32 cellular contexts compared by ENCODE assay signal in the genomic region with DNA sequence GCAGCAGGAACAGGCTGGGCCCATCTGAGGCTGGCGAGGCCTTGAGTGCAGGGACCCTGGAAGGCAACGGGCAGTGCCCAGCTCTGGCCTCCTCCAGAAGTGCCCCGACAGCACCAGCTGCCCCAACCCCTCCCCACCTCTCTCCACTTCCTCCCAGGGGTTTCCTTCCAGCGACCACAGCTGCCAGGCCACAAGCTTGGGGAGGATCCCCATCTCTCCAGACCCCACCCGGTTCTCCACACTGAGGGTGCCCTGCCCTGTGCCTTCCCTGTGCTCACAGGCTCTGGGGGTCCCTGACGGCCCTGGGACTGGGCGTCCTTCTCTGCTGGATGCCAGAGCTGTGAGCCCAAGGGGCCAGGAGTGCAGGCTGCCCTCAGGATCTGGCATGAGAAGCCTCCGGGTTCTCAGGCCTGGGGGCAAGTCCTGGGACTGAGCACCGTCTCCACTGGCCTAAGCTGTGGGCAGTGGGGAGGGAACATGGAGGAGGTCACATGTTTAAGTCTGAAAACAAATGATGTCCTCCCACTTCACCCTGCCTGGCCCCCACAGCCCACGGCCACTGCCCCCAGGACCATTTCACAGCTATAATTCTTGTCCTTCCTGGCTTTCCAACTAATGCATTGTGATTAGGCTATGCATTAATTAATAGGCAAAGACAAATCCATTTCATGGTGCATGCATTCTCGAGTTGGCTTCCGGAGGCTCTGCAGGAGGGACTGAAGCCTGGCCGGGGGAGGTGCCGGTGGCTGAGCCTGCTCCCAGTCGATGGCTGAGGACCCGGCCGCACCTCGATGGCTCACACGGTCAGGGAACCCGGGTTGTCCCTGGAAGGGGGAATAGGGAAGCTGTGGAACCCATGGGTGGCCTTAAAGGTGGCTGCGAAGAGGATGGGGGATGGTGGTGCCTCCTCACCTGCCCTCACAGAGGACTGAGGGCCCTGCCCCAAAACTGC. TPM values are rescaled to one million over a fixed set of nuclear protein-coding genes. Genes with fewer than 3 reads are reported as not detected.
DNase-seq lines count a peak whose midpoint lies in the region; ATAC-seq and TF ChIP-seq lines count a peak whose summit lies in the region.
"Had no signal": no experiment of that assay in that cellular context is flagged by ENCODE, and none has a peak within 500 bp of the region (broad histone marks: within the 10 kb centered on the region; RNA-seq: fewer than 3 reads in every experiment).

No MANE protein-coding gene starts in this region.

- no peak overlapping the region for H3K27ac ChIP-seq in HEK293 (ENCODE audit: extremely low read depth, low read depth, low read length)
- H3K27ac ChIP-seq in mesenchymal stem cell (ENCODE audit: low read length, poor library complexity, severe bottlenecking), result no peak overlapping the region
- H3K27ac ChIP-seq: breast epithelium, epithelial cell of prostate, lower lobe of right lung, parathyroid adenoma, right atrium auricular region, upper lobe of left lung had no signal

- no peaks in the 10 kb centered on the region for H3K9me3 Mint-ChIP-seq in activated naive CD4-positive, alpha-beta T cell treated with anti-CD3 and anti-CD28 coated beads, Interleukin-2, amount 10 ng/mL, durations not matched to agents 7 days and 5 days
- H3K9me3 Mint-ChIP-seq in activated naive CD4-positive, alpha-beta T cell treated with anti-CD3 and anti-CD28 coated beads, Interleukin-2, amount 50 U/mL, for 72 hours, result no peaks in the 10 kb centered on the region
- H3K9me3 Mint-ChIP-seq in immature natural killer cell (no peaks in the 10 kb centered on the region), Calu3 (ENCODE audit: low read depth, unreplicated experiment) (no peaks in the 10 kb centered on the region)

- H3K36me3 ChIP-seq in HEK293 (ENCODE audit: control insufficient read depth in 2 of 2, insufficient read depth in 1 of 2, low read length in 2 of 2), result no peaks in the 10 kb centered on the region
- H3K36me3 ChIP-seq in mesenchymal stem cell (ENCODE audit: control insufficient read depth in 1 of 2, insufficient read depth in 2 of 2, low read depth in 1 of 2, low read length in 2 of 2), result no peaks in the 10 kb centered on the region
- H3K36me3 ChIP-seq: BE2C, breast epithelium, lower lobe of right lung, right atrium auricular region, upper lobe of left lung had no signal

- H2BK15ac ChIP-seq in mesenchymal stem cell (ENCODE audit: low read depth, poor library complexity, severe bottlenecking), result no peak overlapping the region

- peak; percentile 40 for DNase-seq in activated naive CD4-positive, alpha-beta T cell treated with anti-CD3 and anti-CD28 coated beads, Interleukin-2, amount 10 ng/mL, durations not matched to agents 7 days and 5 days
- no peak for DNase-seq in activated naive CD4-positive, alpha-beta T cell treated with anti-CD3 and anti-CD28 coated beads, Interleukin-2, amount 50 U/mL, for 72 hours (ENCODE audit: low spot score in 2 of 2)
- DNase-seq in T-helper 17 cell (no peak), immature natural killer cell (peak in 1 of 3 donors; percentile 36), mesenchymal stem cell (no peak), Calu3 (no peak)
- DNase-seq: activated CD4-positive, alpha-beta T cell treated with anti-CD3 and anti-CD28 coated beads for 4 hours; activated naive CD4-positive, alpha-beta T cell treated with Interleukin-2 at 50 U/mL for 16 hours; activated T-cell treated with anti-CD3 and anti-CD28 coated beads, Interleukin-2, amount 50 U/mL, for 48 hours; amygdala; BE2C; COR-L47; effector CD4-positive, alpha-beta T cell; HCEC 1CT; lower lobe of right lung; NCI-H774; RPMI8226; stimulated activated CD4-positive, alpha-beta T cell treated with anti-CD3 and anti-CD28 coated beads, Interleukin-4, amount 100 ng/mL, for 1 hour; substantia nigra; T-helper 1 cell; upper lobe of left lung had no signal

- H3K14ac ChIP-seq in mesenchymal stem cell (ENCODE audit: low read length in 2 of 2), result no peak overlapping the region

- ATAC-seq in activated naive CD4-positive, alpha-beta T cell treated with anti-CD3 and anti-CD28 coated beads, Interleukin-2, amount 50 U/mL, for 72 hours, result no peak
- no peak for ATAC-seq in T-helper 17 cell
- no peak for ATAC-seq in GM21786 (IDR thresholded peaks at IDR 0.05; ENCODE audit: unreplicated experiment)
- ATAC-seq: lower lobe of right lung had no signal

- no peak overlapping the region for H2BK12ac ChIP-seq in mesenchymal stem cell (ENCODE audit: low read length in 2 of 2)

- H3K27me3 Mint-ChIP-seq in activated naive CD4-positive, alpha-beta T cell treated with anti-CD3 and anti-CD28 coated beads, Interleukin-2, amount 10 ng/mL, durations not matched to agents 7 days and 5 days, result peaks cover 95% of the 10 kb centered on the region
- H3K27me3 Mint-ChIP-seq in T-helper 17 cell, result peaks cover 52% of the 10 kb centered on the region
- H3K27me3 Mint-ChIP-seq in immature natural killer cell (ENCODE audit: low read depth in 3 of 3), result peaks cover 15 to 22% (median 21%) of the 10 kb centered on the region in 3 donors
- H3K27me3 Mint-ChIP-seq in Calu3 (ENCODE audit: unreplicated experiment), result peaks cover 100% of the 10 kb centered on the region

- no peak overlapping the region for H3K4me2 ChIP-seq in mesenchymal stem cell (ENCODE audit: low read length, poor library complexity, severe bottlenecking)

- H3K36me3 Mint-ChIP-seq in activated naive CD4-positive, alpha-beta T cell treated with anti-CD3 and anti-CD28 coated beads, Interleukin-2, amount 10 ng/mL, durations not matched to agents 7 days and 5 days, result no peaks in the 10 kb centered on the region
- no peaks in the 10 kb centered on the region for H3K36me3 Mint-ChIP-seq in activated naive CD4-positive, alpha-beta T cell treated with anti-CD3 and anti-CD28 coated beads, Interleukin-2, amount 50 U/mL, for 72 hours
- no peaks in the 10 kb centered on the region for H3K36me3 Mint-ChIP-seq in T-helper 17 cell (ENCODE audit: low read depth)
- H3K36me3 Mint-ChIP-seq in immature natural killer cell, result no peaks in the 10 kb centered on the region
- peaks cover 9% of the 10 kb centered on the region for H3K36me3 Mint-ChIP-seq in Calu3 (ENCODE audit: insufficient read depth, unreplicated experiment)

- no TSS peak for BruUV-seq in Calu3 (replicated peaks; lab: Mats Ljungman, UMichigan)

- peaks cover 73 to 92% of the 10 kb centered on the region in 2 experiments for H3K27me3 ChIP-seq in mesenchymal stem cell (ENCODE audit: control insufficient read depth in 1 of 2, insufficient read depth in 1 of 2, low read length in 2 of 2)

- H3K23ac ChIP-seq in mesenchymal stem cell (ENCODE audit: low read length in 2 of 2), result no peak overlapping the region

- no peak overlapping the region for H2BK5ac ChIP-seq in mesenchymal stem cell (ENCODE audit: low read depth, low read length, poor library complexity, severe bottlenecking)

- no peak overlapping the region for H3K4me3 Mint-ChIP-seq in activated naive CD4-positive, alpha-beta T cell treated with anti-CD3 and anti-CD28 coated beads, Interleukin-2, amount 10 ng/mL, durations not matched to agents 7 days and 5 days
- H3K4me3 Mint-ChIP-seq in T-helper 17 cell (peak overlapping the region; percentile 76), immature natural killer cell (peak overlapping the region; percentile 40 to 77 (median 59)), Calu3 (ENCODE audit: low read depth, unreplicated experiment) (no peak overlapping the region)

- H3K9ac ChIP-seq in mesenchymal stem cell (ENCODE audit: low read length), result no peak overlapping the region
- H3K9ac ChIP-seq: parathyroid adenoma had no signal

- no peak overlapping the region for H2AFZ ChIP-seq in mesenchymal stem cell (ENCODE audit: low read depth, low read length)
- H2AFZ ChIP-seq: parathyroid adenoma had no signal

- H3K4me3 ChIP-seq in HEK293 (ENCODE audit: low read depth, low read length) (no peak overlapping the region), mesenchymal stem cell (ENCODE audit: insufficient read depth in 1 of 2, low read depth in 1 of 2, low read length in 2 of 2) (no peak overlapping the region)
- H3K4me3 ChIP-seq: breast epithelium, lower lobe of right lung, right atrium auricular region, upper lobe of left lung had no signal

- CTCF ChIA-PET in activated naive CD4-positive, alpha-beta T cell treated with anti-CD3 and anti-CD28 coated beads, Interleukin-2, amount 10 ng/mL, durations not matched to agents 7 days and 5 days (lab: Charles Lee), result interaction anchor here (1.0 kb wide), 1 partner anchor 21 kb away, joined by 4 read pairs; no protein-coding TSS in a partner anchor
- CTCF ChIA-PET in HEK293 (lab: Yijun Ruan, JAX), result interaction anchor here (0.5 to 1.0 kb wide), 3 partner anchors 10 to 483 kb away, joined by 3 to 5 read pairs (median 4); no protein-coding TSS in a partner anchor
- CTCF ChIA-PET in Calu3 (lab: Charles Lee), result interaction anchor here (3.4 kb wide), 1 partner anchor 10 kb away, joined by 14 read pairs; no protein-coding TSS in a partner anchor

- H3K4me1 Mint-ChIP-seq in activated naive CD4-positive, alpha-beta T cell treated with anti-CD3 and anti-CD28 coated beads, Interleukin-2, amount 10 ng/mL, durations not matched to agents 7 days and 5 days, result peaks cover 61% of the 10 kb centered on the region
- peaks cover 13% of the 10 kb centered on the region for H3K4me1 Mint-ChIP-seq in T-helper 17 cell
- peaks cover 44 to 46% of the 10 kb centered on the region in 2 donors for H3K4me1 Mint-ChIP-seq in immature natural killer cell
- H3K4me1 Mint-ChIP-seq in Calu3 (ENCODE audit: low read depth, unreplicated experiment), result no peaks in the 10 kb centered on the region

- no peaks in the 10 kb centered on the region for H3K79me1 ChIP-seq in mesenchymal stem cell (replicated peaks; ENCODE audit: low read length, poor library complexity, severe bottlenecking)

- TF ChIP-seq CTCF in HEK293 (tag by site-specific recombination; IDR thresholded peaks at IDR 0.05) (no peak), Calu3 (IDR thresholded peaks at IDR 0.05; ENCODE audit: unreplicated experiment) (no peak)

- no peak overlapping the region for H4K91ac ChIP-seq in mesenchymal stem cell (ENCODE audit: low read length)

- intact Hi-C loops in Calu3 (cut with micrococcal nuclease; ENCODE audit: unreplicated experiment), result no loop called here

- H4K8ac ChIP-seq in mesenchymal stem cell (ENCODE audit: low read length), result no peak overlapping the region

- H2AK5ac ChIP-seq in mesenchymal stem cell (ENCODE audit: low read length, severe bottlenecking), result no peak overlapping the region

- no peak overlapping the region for H3K4ac ChIP-seq in mesenchymal stem cell (ENCODE audit: low read depth in 1 of 2, low read length in 2 of 2)

- H3K27ac Mint-ChIP-seq in activated naive CD4-positive, alpha-beta T cell treated with anti-CD3 and anti-CD28 coated beads, Interleukin-2, amount 10 ng/mL, durations not matched to agents 7 days and 5 days, result no peak overlapping the region
- no peak overlapping the region for H3K27ac Mint-ChIP-seq in activated naive CD4-positive, alpha-beta T cell treated with anti-CD3 and anti-CD28 coated beads, Interleukin-2, amount 50 U/mL, for 72 hours
- peak overlapping the region; percentile 34 for H3K27ac Mint-ChIP-seq in T-helper 17 cell
- H3K27ac Mint-ChIP-seq in immature natural killer cell, result peak overlapping the region in 1 of 6 donors; percentile 28
- H3K27ac Mint-ChIP-seq in Calu3 (ENCODE audit: unreplicated experiment), result no peak overlapping the region

- POLR2A ChIA-PET in HEK293 (lab: Yijun Ruan, JAX), result no interaction called here

- H3K4me1 ChIP-seq in HEK293 (ENCODE audit: control insufficient read depth, insufficient read depth, low read length), result no peaks in the 10 kb centered on the region
- H3K4me1 ChIP-seq in mesenchymal stem cell (ENCODE audit: control insufficient read depth, insufficient read depth, low read depth, low read length), result no peaks in the 10 kb centered on the region
- H3K4me1 ChIP-seq: breast epithelium, lower lobe of right lung, parathyroid adenoma, right atrium auricular region had no signal

- H3K18ac ChIP-seq in mesenchymal stem cell (ENCODE audit: low read depth in 1 of 2, low read length in 2 of 2), result no peak overlapping the region

- WGBS in mesenchymal stem cell, result 74% methylated on average over 19 of the region's 21 CpGs

- H2BK120ac ChIP-seq in mesenchymal stem cell (ENCODE audit: low read depth, low read length), result no peak overlapping the region

- H3K9me3 ChIP-seq in HEK293 (ENCODE audit: control insufficient read depth, insufficient read depth, low read depth, low read length), result no peaks in the 10 kb centered on the region
- no peaks in the 10 kb centered on the region for H3K9me3 ChIP-seq in T-helper 17 cell (ENCODE audit: control insufficient read depth, low read length, poor library complexity, severe bottlenecking)
- H3K9me3 ChIP-seq in mesenchymal stem cell (ENCODE audit: control insufficient read depth, low read length), result no peaks in the 10 kb centered on the region
- H3K9me3 ChIP-seq: BE2C, breast epithelium, lower lobe of right lung, right atrium auricular region, upper lobe of left lung had no signal

RNA-seq across cellular contexts. Expression of gene BHLHE23, which starts 24.4 kb away (rescaled TPM):
- not detected for total RNA-seq in activated naive CD4-positive, alpha-beta T cell treated with anti-CD3 and anti-CD28 coated beads, Interleukin-2, amount 50 U/mL, for 72 hours
- not detected for total RNA-seq in T-helper 17 cell
- not detected for polyA plus RNA-seq in immature natural killer cell
- polyA plus RNA-seq in mesenchymal stem cell (2013, experiment 1 of 2), result not detected
- polyA plus RNA-seq in mesenchymal stem cell (2013, experiment 2 of 2), result not detected
- total RNA-seq in Calu3 (2022), result not detected in 2 replicates
- total RNA-seq: A673, breast epithelium, kidney epithelial cell, lower lobe of right lung, mucosa of gallbladder, right atrium auricular region, SK-MEL-5, upper lobe of left lung had no signal
- polyA plus RNA-seq: neural cell had no signal

RNA-seq across cellular contexts. Expression of gene SLC17A9, which starts 29.9 kb away (rescaled TPM):
- total RNA-seq in activated naive CD4-positive, alpha-beta T cell treated with anti-CD3 and anti-CD28 coated beads, Interleukin-2, amount 50 U/mL, for 72 hours, result 10 to 100 TPM; 17.5 to 22.0 TPM
- total RNA-seq in T-helper 17 cell, result 1 to 10 TPM in 1 of 2 donors, under 1 TPM in 1; 0.89 to 2.4 TPM
- 1 to 10 TPM in 2 of 3 donors, under 1 TPM in 1; 0.95 to 3.5 (median 2.0) TPM for polyA plus RNA-seq in immature natural killer cell
- polyA plus RNA-seq in mesenchymal stem cell (2013, experiment 1 of 2), result 14.8 TPM
- 13.7 TPM for polyA plus RNA-seq in mesenchymal stem cell (2013, experiment 2 of 2)
- 12.0 and 18.8 TPM in 2 replicates for total RNA-seq in Calu3 (2022)
- total RNA-seq: SK-MEL-5 had no signal
- polyA plus RNA-seq: neural cell had no signal

RNA-seq across cellular contexts. Expression of gene GID8, which starts 44.5 kb away (rescaled TPM):
- total RNA-seq in activated naive CD4-positive, alpha-beta T cell treated with anti-CD3 and anti-CD28 coated beads, Interleukin-2, amount 50 U/mL, for 72 hours, result 10 to 100 TPM; 39.7 to 47.3 TPM
- 10 to 100 TPM; 33.4 to 39.9 TPM for total RNA-seq in T-helper 17 cell
- 10 to 100 TPM; 20.7 to 26.8 (median 21.3) TPM for polyA plus RNA-seq in immature natural killer cell
- 18.0 TPM for polyA plus RNA-seq in mesenchymal stem cell (2013, experiment 1 of 2)
- 18.3 TPM for polyA plus RNA-seq in mesenchymal stem cell (2013, experiment 2 of 2)
- total RNA-seq in Calu3 (2022), result 64.3 and 64.6 TPM in 2 replicates

RNA-seq across cellular contexts. Expression of gene DIDO1, which starts 56.1 kb away (rescaled TPM):
- 10 to 100 TPM; 40.1 to 52.7 TPM for total RNA-seq in activated naive CD4-positive, alpha-beta T cell treated with anti-CD3 and anti-CD28 coated beads, Interleukin-2, amount 50 U/mL, for 72 hours
- total RNA-seq in T-helper 17 cell (10 to 100 TPM; 58.3 to 65.7 TPM), Calu3 (2022) (75.6 and 77.1 TPM in 2 replicates)
- 10 to 100 TPM; 23.1 to 48.8 (median 37.7) TPM for polyA plus RNA-seq in immature natural killer cell
- 19.5 TPM for polyA plus RNA-seq in mesenchymal stem cell (2013, experiment 1 of 2)
- polyA plus RNA-seq in mesenchymal stem cell (2013, experiment 2 of 2), result 18.9 TPM

Comparison
In these comparisons a context has a peak if more than half of its experiments do, and no peak if none do; other contexts are left out.
1. H3K4me3 Mint-ChIP-seq: peak in T-helper 17 cell (single experiment) and immature natural killer cell (5 of 5); none in activated naive CD4-positive, alpha-beta T cell treated with anti-CD3 and anti-CD28 coated beads, Interleukin-2, amount 10 ng/mL, durations not matched to agents 7 days and 5 days (single experiment) and Calu3 (single experiment).